Comparison of ENCODE assay signal across 14 cellular contexts in the genomic region with DNA sequence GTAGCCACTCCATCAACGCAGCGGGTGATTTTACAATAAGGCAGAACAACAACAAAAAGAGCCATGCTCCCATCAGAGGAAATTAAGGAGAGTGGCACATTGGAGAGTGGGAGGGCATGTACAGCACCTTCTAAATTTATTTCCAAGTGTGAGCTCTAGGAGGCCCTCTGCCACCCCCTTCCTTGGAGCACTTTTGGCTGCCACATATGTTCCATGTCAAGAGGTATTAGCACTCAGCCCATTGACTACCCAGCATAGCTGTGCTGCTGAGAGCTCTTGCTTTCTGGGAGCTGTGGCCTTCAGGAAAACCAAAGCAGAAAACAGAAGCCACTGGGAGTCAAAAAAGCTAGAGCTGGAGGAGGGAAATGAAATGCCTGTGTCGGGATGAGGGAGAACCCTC.
DNase-seq lines count a peak whose midpoint lies in the region; ATAC-seq and TF ChIP-seq lines count a peak whose summit lies in the region.
"Had no signal": no experiment of that assay in that cellular context is flagged by ENCODE, and none has a peak within 500 bp of the region (broad histone marks: within the 10 kb centered on the region; RNA-seq: fewer than 3 reads in every experiment).

No MANE protein-coding gene starts in this region.

- peak; percentile 81 to 84 for ATAC-seq in right cardiac atrium
- ATAC-seq in foreskin keratinocyte, result no peak

- TF ChIP-seq CTCF in cardiac muscle cell (IDR thresholded peaks at IDR 0.05; ENCODE audit: low read depth, low read length), result no peak
- no peak for TF ChIP-seq CTCF in MCF 10A (IDR thresholded peaks at IDR 0.05; ENCODE audit: unreplicated experiment)
- no peak for TF ChIP-seq CTCF in foreskin keratinocyte (conservative IDR thresholded peaks at IDR 0.05)

- H3K4me1 Mint-ChIP-seq in MCF 10A (ENCODE audit: insufficient read depth, unreplicated experiment), result no peaks in the 10 kb centered on the region
- H3K4me1 Mint-ChIP-seq: B cell had no signal

- H3K9me3 Mint-ChIP-seq in MCF 10A (ENCODE audit: unreplicated experiment), result no peaks in the 10 kb centered on the region
- H3K9me3 Mint-ChIP-seq: CD4-positive, alpha-beta T cell had no signal

- intact Hi-C loops in right cardiac atrium (cut with DNase I), result no loop called here
- intact Hi-C loops in MCF 10A (cut with micrococcal nuclease), result no loop called here

- H3K9me3 ChIP-seq in cardiac muscle cell (ENCODE audit: low read depth), result no peaks in the 10 kb centered on the region
- no peaks in the 10 kb centered on the region for H3K9me3 ChIP-seq in right cardiac atrium (ENCODE audit: control insufficient read depth, low read length)

- POLR2A ChIA-PET in MCF 10A (lab: Yijun Ruan, JAX), result no interaction called here

- H3K4me3 ChIP-seq in cardiac muscle cell (no peak overlapping the region), right cardiac atrium (ENCODE audit: low read length) (no peak overlapping the region)

- H3K27ac ChIP-seq in cardiac muscle cell, result peak overlapping the region; percentile 57
- H3K27ac ChIP-seq in right cardiac atrium (ENCODE audit: low read length), result peak overlapping the region; percentile 87
- H3K27ac ChIP-seq in foreskin keratinocyte, result no peak overlapping the region
- H3K27ac ChIP-seq: HL-60 had no signal

- no peaks in the 10 kb centered on the region for H3K27me3 Mint-ChIP-seq in MCF 10A (ENCODE audit: insufficient read depth, unreplicated experiment)

- WGBS in right cardiac atrium, result 64% methylated on average over 3 of the region's 3 CpGs

- no TSS peak for BruUV-seq in MCF 10A (replicated peaks; lab: Mats Ljungman, UMichigan)

- H3K27ac Mint-ChIP-seq in MCF 10A (ENCODE audit: low read depth, unreplicated experiment), result no peak overlapping the region
- H3K27ac Mint-ChIP-seq: B cell; CD4-positive, alpha-beta T cell had no signal

- CTCF ChIA-PET in MCF 10A (lab: Yijun Ruan, JAX), result interaction anchor here (0.6 kb wide), 1 partner anchor 137 kb away, joined by 3 read pairs; no protein-coding TSS in a partner anchor

- peak; percentile 2 for DNase-seq in NCI-H82 (lab: John Stamatoyannopoulos, UW)
- no peak for DNase-seq in NCI-H82 treated with DMSO at 0.1 percent for 48 hours (lab: John Stamatoyannopoulos, UW; ENCODE audit: unreplicated experiment)
- DNase-seq in NCI-H524 (lab: John Stamatoyannopoulos, UW), result peak; percentile 48 to 87
- peak in 1 of 2 donors; percentile 65 for DNase-seq in cardiac muscle cell (ENCODE audit: low read depth in 1 of 2, low spot score in 1 of 2)
- DNase-seq in right cardiac atrium, result no peak
- no peak for DNase-seq in MCF 10A (ENCODE audit: unreplicated experiment)
- no peak for DNase-seq in NCI-H2196 treated with DMSO at 0.1 percent for 48 hours (lab: John Stamatoyannopoulos, UW; ENCODE audit: unreplicated experiment)
- no peak for DNase-seq in foreskin keratinocyte
- DNase-seq: ACHN; Calu3; CD4-positive, alpha-beta T cell; DMS153 had no signal

- no peak overlapping the region for H3K4me3 Mint-ChIP-seq in MCF 10A (ENCODE audit: unreplicated experiment)
- H3K4me3 Mint-ChIP-seq: B cell; CD4-positive, alpha-beta T cell had no signal

- H3K4me1 ChIP-seq in cardiac muscle cell (ENCODE audit: low read depth) (peaks cover 40% of the 10 kb centered on the region), right cardiac atrium (ENCODE audit: control insufficient read depth, insufficient read depth, low read length) (no peaks in the 10 kb centered on the region), foreskin keratinocyte (no peaks in the 10 kb centered on the region)

- no peaks in the 10 kb centered on the region for H3K27me3 ChIP-seq in cardiac muscle cell
- no peaks in the 10 kb centered on the region for H3K27me3 ChIP-seq in right cardiac atrium (ENCODE audit: control insufficient read depth, insufficient read depth)
- peaks cover 1% of the 10 kb centered on the region for H3K27me3 ChIP-seq in foreskin keratinocyte

- H3K36me3 ChIP-seq in cardiac muscle cell, result no peaks in the 10 kb centered on the region

- H3K36me3 Mint-ChIP-seq in MCF 10A (ENCODE audit: insufficient read depth, unreplicated experiment), result peaks cover 5% of the 10 kb centered on the region

Comparison
In these comparisons a context has a peak if more than half of its experiments do, and no peak if none do; other contexts are left out.
1. DNase-seq: peak in NCI-H82 (single experiment) and NCI-H524 (2 of 2); none in NCI-H82 treated with DMSO at 0.1 percent for 48 hours (single experiment), right cardiac atrium (0 of 3), MCF 10A (single experiment), NCI-H2196 treated with DMSO at 0.1 percent for 48 hours (single experiment) and foreskin keratinocyte (0 of 2).